In genomic region chr17:33053641-33054040, GRCh38 we compare ENCODE assay signal across 33 cellular contexts.
"Had no signal": no experiment of that assay in that cellular context is flagged by ENCODE, and none has a peak within 500 bp of the region (broad histone marks: within the 10 kb centered on the region; RNA-seq: fewer than 3 reads in every experiment).

No MANE protein-coding gene starts in this region.

- H3K36me3 Mint-ChIP-seq: activated CD4-positive, alpha-beta memory T cell treated with anti-CD3 and anti-CD28 coated beads for 36 hours; activated CD8-positive, alpha-beta memory T cell treated with anti-CD3 and anti-CD28 coated beads, Interleukin-2, amount 10 ng/mL, durations not matched to agents 7 days and 5 days; activated naive CD4-positive, alpha-beta T cell treated with anti-CD3 and anti-CD28 coated beads, Interleukin-2, amount 50 U/mL, for 24 hours; activated naive CD8-positive, alpha-beta T cell treated with anti-CD3 and anti-CD28 coated beads for 36 hours; brain had no signal

- H3K27ac ChIP-seq: adrenal gland, ascending aorta, breast epithelium, epithelial cell of prostate had no signal

- H3K4me3 ChIP-seq: adrenal gland, ascending aorta, breast epithelium had no signal

- H3K4me3 Mint-ChIP-seq: activated CD4-positive, alpha-beta memory T cell treated with anti-CD3 and anti-CD28 coated beads for 36 hours; activated CD4-positive, alpha-beta T cell treated with anti-CD3 and anti-CD28 coated beads for 36 hours; activated CD4-positive, alpha-beta T cell treated with anti-CD3 and anti-CD28 coated beads, Interleukin-2, amount 10 ng/mL, durations not matched to agents 24 days and 14 days; activated CD8-positive, alpha-beta memory T cell treated with anti-CD3 and anti-CD28 coated beads, Interleukin-2, amount 10 ng/mL, durations not matched to agents 7 days and 5 days; activated CD8-positive, alpha-beta T cell treated with anti-CD3 and anti-CD28 coated beads, Interleukin-2, amount 10 ng/mL, durations not matched to agents 7 days and 5 days; activated naive CD4-positive, alpha-beta T cell treated with anti-CD3 and anti-CD28 coated beads for 36 hours; activated naive CD4-positive, alpha-beta T cell treated with anti-CD3 and anti-CD28 coated beads, Interleukin-2, amount 50 U/mL, for 24 hours; activated naive CD8-positive, alpha-beta T cell treated with anti-CD3 and anti-CD28 coated beads for 36 hours; activated naive CD8-positive, alpha-beta T cell treated with anti-CD3 and anti-CD28 coated beads, Interleukin-2, amount 50 U/mL, for 24 hours; activated T-helper 1 cell treated with anti-CD3 and anti-CD28 coated beads, Interleukin-12 subunit alpha, Interleukin-12 subunit beta, Interleukin-2, Interleukin-4 antibody, amounts not matched to agents 30 ng/mL and 10 ng/mL and 1 ng/mL, durations not matched to agents 14 hours and 24 hours and 36 hours; brain; effector memory CD8-positive, alpha-beta T cell; T-helper 17 cell; T-helper 2 cell treated with Interferon-gamma antibody and Interleukin-4, amounts not matched to agents 5 μg/mL and 100 μg/mL, for 36 hours had no signal

- H3K36me3 ChIP-seq: adrenal gland, ascending aorta, breast epithelium had no signal

- H3K9me3 ChIP-seq: adrenal gland, ascending aorta, breast epithelium had no signal

- H3K27ac Mint-ChIP-seq: activated CD4-positive, alpha-beta memory T cell treated with anti-CD3 and anti-CD28 coated beads for 36 hours; activated CD4-positive, alpha-beta T cell treated with anti-CD3 and anti-CD28 coated beads for 36 hours; activated CD4-positive, alpha-beta T cell treated with anti-CD3 and anti-CD28 coated beads, Interleukin-2, amount 10 ng/mL, durations not matched to agents 24 days and 14 days; activated CD8-positive, alpha-beta memory T cell treated with anti-CD3 and anti-CD28 coated beads, Interleukin-2, amount 10 ng/mL, durations not matched to agents 7 days and 5 days; activated CD8-positive, alpha-beta T cell treated with anti-CD3 and anti-CD28 coated beads, Interleukin-2, amount 10 ng/mL, durations not matched to agents 7 days and 5 days; activated naive CD4-positive, alpha-beta T cell treated with anti-CD3 and anti-CD28 coated beads for 36 hours; activated naive CD4-positive, alpha-beta T cell treated with anti-CD3 and anti-CD28 coated beads, Interleukin-2, amount 50 U/mL, for 24 hours; activated naive CD8-positive, alpha-beta T cell treated with anti-CD3 and anti-CD28 coated beads for 36 hours; activated naive CD8-positive, alpha-beta T cell treated with anti-CD3 and anti-CD28 coated beads, Interleukin-2, amount 50 U/mL, for 24 hours; activated T-helper 1 cell treated with anti-CD3 and anti-CD28 coated beads, Interleukin-12 subunit alpha, Interleukin-12 subunit beta, Interleukin-2, Interleukin-4 antibody, amounts not matched to agents 30 ng/mL and 10 ng/mL and 1 ng/mL, durations not matched to agents 14 hours and 24 hours and 36 hours; activated T-helper 2 cell treated with anti-CD3 and anti-CD28 coated beads, Interferon-gamma antibody, Interleukin-2, Interleukin-4, amounts not matched to agents 10 μg/mL and 5 μg/mL and 100 μg/mL, durations not matched to agents 14 hours and 24 hours and 36 hours; brain; effector memory CD8-positive, alpha-beta T cell; T-helper 17 cell; T-helper 2 cell treated with Interferon-gamma antibody and Interleukin-4, amounts not matched to agents 5 μg/mL and 100 μg/mL, for 36 hours had no signal

- H3K4me1 ChIP-seq: adrenal gland, breast epithelium had no signal

- H3K27me3 ChIP-seq: ascending aorta, breast epithelium had no signal

- ATAC-seq: activated CD4-positive, alpha-beta T cell treated with anti-CD3 and anti-CD28 coated beads for 36 hours; activated CD8-positive, alpha-beta memory T cell treated with anti-CD3 and anti-CD28 coated beads, Interleukin-2, amount 10 ng/mL, durations not matched to agents 7 days and 5 days; activated CD8-positive, alpha-beta T cell treated with anti-CD3 and anti-CD28 coated beads, Interleukin-2, amount 10 ng/mL, durations not matched to agents 7 days and 5 days; activated naive CD8-positive, alpha-beta T cell treated with anti-CD3 and anti-CD28 coated beads, Interleukin-2, amount 50 U/mL, for 24 hours; effector memory CD8-positive, alpha-beta T cell; T-helper 17 cell had no signal

- H3K4me1 Mint-ChIP-seq: activated CD4-positive, alpha-beta T cell treated with anti-CD3 and anti-CD28 coated beads for 36 hours; activated CD4-positive, alpha-beta T cell treated with anti-CD3 and anti-CD28 coated beads, Interleukin-2, amount 10 ng/mL, durations not matched to agents 24 days and 14 days; activated CD8-positive, alpha-beta memory T cell treated with anti-CD3 and anti-CD28 coated beads, Interleukin-2, amount 10 ng/mL, durations not matched to agents 7 days and 5 days; activated naive CD4-positive, alpha-beta T cell treated with anti-CD3 and anti-CD28 coated beads, Interleukin-2, amount 50 U/mL, for 24 hours; activated naive CD8-positive, alpha-beta T cell treated with anti-CD3 and anti-CD28 coated beads for 36 hours; activated naive CD8-positive, alpha-beta T cell treated with anti-CD3 and anti-CD28 coated beads, Interleukin-2, amount 50 U/mL, for 24 hours; brain had no signal

- H3K9me3 Mint-ChIP-seq: activated CD4-positive, alpha-beta memory T cell treated with anti-CD3 and anti-CD28 coated beads for 36 hours; activated CD4-positive, alpha-beta T cell treated with anti-CD3 and anti-CD28 coated beads, Interleukin-2, amount 10 ng/mL, durations not matched to agents 24 days and 14 days; activated naive CD4-positive, alpha-beta T cell treated with anti-CD3 and anti-CD28 coated beads for 36 hours; activated naive CD4-positive, alpha-beta T cell treated with anti-CD3 and anti-CD28 coated beads, Interleukin-2, amount 50 U/mL, for 24 hours; activated naive CD8-positive, alpha-beta T cell treated with anti-CD3 and anti-CD28 coated beads for 36 hours; activated naive CD8-positive, alpha-beta T cell treated with anti-CD3 and anti-CD28 coated beads, Interleukin-2, amount 50 U/mL, for 24 hours; activated T-helper 1 cell treated with anti-CD3 and anti-CD28 coated beads, Interleukin-12 subunit alpha, Interleukin-12 subunit beta, Interleukin-2, Interleukin-4 antibody, amounts not matched to agents 30 ng/mL and 10 ng/mL and 1 ng/mL, durations not matched to agents 14 hours and 24 hours and 36 hours; activated T-helper 2 cell treated with anti-CD3 and anti-CD28 coated beads, Interferon-gamma antibody, Interleukin-2, Interleukin-4, amounts not matched to agents 10 μg/mL and 5 μg/mL and 100 μg/mL, durations not matched to agents 14 hours and 24 hours and 36 hours; brain; effector memory CD8-positive, alpha-beta T cell; T-helper 2 cell treated with Interferon-gamma antibody and Interleukin-4, amounts not matched to agents 5 μg/mL and 100 μg/mL, for 36 hours had no signal

- DNase-seq: activated CD4-positive, alpha-beta memory T cell treated with anti-CD3 and anti-CD28 coated beads for 36 hours; activated CD4-positive, alpha-beta T cell treated with anti-CD3 and anti-CD28 coated beads for 36 hours; activated CD4-positive, alpha-beta T cell treated with anti-CD3 and anti-CD28 coated beads, Interleukin-2, amount 10 ng/mL, durations not matched to agents 24 days and 14 days; activated CD4-positive, CD25-positive, alpha-beta regulatory T cell; activated CD4-positive, CD25-positive, alpha-beta regulatory T cell treated with anti-CD3 and anti-CD28 coated beads, Interleukin-2, amount 50 U/mL, for 72 hours; activated CD8-positive, alpha-beta memory T cell treated with anti-CD3 and anti-CD28 coated beads, Interleukin-2, amount 10 ng/mL, durations not matched to agents 7 days and 5 days; activated CD8-positive, alpha-beta memory T cell treated with anti-CD3 and anti-CD28 coated beads, Interleukin-2, amount 50 U/mL, for 4 hours; activated CD8-positive, alpha-beta T cell treated with anti-CD3 and anti-CD28 coated beads, Interleukin-2, amount 10 ng/mL, durations not matched to agents 7 days and 5 days; activated effector memory CD4-positive, alpha-beta T cell treated with anti-CD3 and anti-CD28 coated beads, Interleukin-2, amount 50 U/mL, for 16 hours; activated naive CD4-positive, alpha-beta T cell treated with anti-CD3 and anti-CD28 coated beads for 36 hours; activated naive CD8-positive, alpha-beta T cell treated with anti-CD3 and anti-CD28 coated beads for 36 hours; activated naive CD8-positive, alpha-beta T cell treated with anti-CD3 and anti-CD28 coated beads, Interleukin-2, amount 50 U/mL, for 24 hours; activated T-cell treated with anti-CD3 and anti-CD28 coated beads, Interleukin-2, amount 50 U/mL, for 1 hour; activated T-cell treated with anti-CD3 and anti-CD28 coated beads, Interleukin-2, amount 50 U/mL, for 48 hours; adrenal gland; amygdala; caudate nucleus; cortex of kidney; dermis blood vessel endothelial cell; effector CD4-positive, alpha-beta T cell; effector memory CD8-positive, alpha-beta T cell; foreskin fibroblast; T-helper 1 cell; T-helper 17 cell; T1000 had no signal
